8 cellular contexts compared by ENCODE assay signal in the genomic region with DNA sequence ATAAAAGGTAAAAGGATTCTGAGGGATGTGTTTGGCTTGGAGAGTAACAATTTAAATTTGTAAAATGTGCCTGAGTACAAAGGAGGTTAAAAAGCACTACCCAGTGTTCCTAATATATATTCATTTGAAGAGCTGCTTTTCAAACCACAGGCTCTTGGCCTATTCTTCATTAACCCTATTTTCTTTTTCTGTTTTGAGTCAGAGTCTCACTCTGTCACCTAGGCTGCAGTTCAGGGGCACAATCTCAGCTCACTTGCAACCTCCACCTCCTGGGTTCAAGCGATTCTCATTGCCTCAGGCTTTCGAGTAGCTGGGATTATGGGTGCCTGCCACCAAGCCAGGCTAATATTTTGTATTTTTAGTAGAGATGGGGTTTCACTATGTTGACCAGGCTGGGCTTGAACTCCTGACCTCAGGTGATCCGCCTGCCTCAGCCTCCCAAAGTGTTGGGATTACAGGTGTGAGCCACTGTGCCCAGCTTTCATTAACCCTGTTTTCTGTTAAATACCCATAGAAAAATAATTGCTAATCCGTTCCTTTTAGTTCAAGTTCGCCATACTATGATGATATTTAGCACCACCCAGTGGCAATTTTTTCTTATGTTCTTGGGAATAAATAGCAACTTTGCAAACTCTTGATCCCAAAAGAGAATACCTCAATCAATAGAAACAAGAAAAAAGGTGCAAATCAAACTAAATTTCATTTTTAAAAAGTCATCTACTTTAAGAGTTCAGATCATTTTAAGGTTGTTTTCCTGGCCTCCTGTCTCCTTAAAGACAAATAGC. TPM values are rescaled to one million over a fixed set of nuclear protein-coding genes. Genes with fewer than 3 reads are reported as not detected.
DNase-seq lines count a peak whose midpoint lies in the region; ATAC-seq and TF ChIP-seq lines count a peak whose summit lies in the region.

No MANE protein-coding gene starts in this region.

- H3K4me2 ChIP-seq in fibroblast of lung (ENCODE audit: extremely low read depth, insufficient read depth, low read length) = no peak overlapping the region

- H3K9ac ChIP-seq in fibroblast of lung (ENCODE audit: insufficient read depth, low read length) = no peak overlapping the region

- peak; percentile 80 for ATAC-seq in GM19395 (IDR thresholded peaks at IDR 0.05; ENCODE audit: unreplicated experiment)
- peak; percentile 69 for ATAC-seq in HG03460 (IDR thresholded peaks at IDR 0.05; ENCODE audit: unreplicated experiment)

- no peak overlapping the region for H2AFZ ChIP-seq in fibroblast of lung (ENCODE audit: low read length)

- peak in 1 of 2 donors; percentile 26 for TF ChIP-seq CTCF in fibroblast of lung (conservative IDR thresholded peaks at IDR 0.05 in 1 of 2, IDR thresholded peaks at IDR 0.05 in 1 of 2; ENCODE audit: low read depth in 1 of 2, low read length in 2 of 2)
- peak in 1 of 6 experiments; percentile 10 for TF ChIP-seq CTCF in Peyer's patch (IDR thresholded peaks at IDR 0.05)

- H4K20me1 ChIP-seq in fibroblast of lung (ENCODE audit: control insufficient read depth, extremely low read depth, insufficient read depth, low read length) = no peaks in the 10 kb centered on the region

- H3K9me3 ChIP-seq in fibroblast of lung (ENCODE audit: control insufficient read depth, insufficient read depth, low read depth, low read length) (no peaks in the 10 kb centered on the region), Peyer's patch (no peaks in the 10 kb centered on the region)

- H3K27me3 ChIP-seq in fibroblast of lung (ENCODE audit: control insufficient read depth, insufficient read depth, low read length) (no peaks in the 10 kb centered on the region), Peyer's patch (no peaks in the 10 kb centered on the region)

- H3K79me2 ChIP-seq in fibroblast of lung (ENCODE audit: control insufficient read depth, insufficient read depth, low read length) = no peaks in the 10 kb centered on the region

- no peak for TF ChIP-seq POLR2A in Peyer's patch (IDR thresholded peaks at IDR 0.05)

- H3K4me1 ChIP-seq in fibroblast of lung (ENCODE audit: control insufficient read depth, extremely low read depth, insufficient read depth, low read length) (no peaks in the 10 kb centered on the region), Peyer's patch (no peaks in the 10 kb centered on the region)

- H3K4me3 ChIP-seq in fibroblast of lung (replicated peaks in 1 of 4; ENCODE audit: control extremely low read depth in 1 of 4, insufficient read depth in 1 of 4, low read depth in 3 of 4, low read length in 4 of 4) = no peak overlapping the region
- no peak overlapping the region for H3K4me3 ChIP-seq in Peyer's patch

- DNase-seq in ELR (ENCODE audit: low read depth) = peak; percentile 43
- peak; percentile 11 to 57 for DNase-seq in fibroblast of lung (ENCODE audit: low read depth in 2 of 2)
- DNase-seq in T-helper 9 cell = no peak
- DNase-seq in HuH-7 (ENCODE audit: low spot score) = no peak
- DNase-seq in Peyer's patch = no peak
- DNase-seq in AG20443 (ENCODE audit: low spot score) = no peak

- H3K36me3 ChIP-seq in fibroblast of lung (ENCODE audit: control insufficient read depth, insufficient read depth, low read length) (no peaks in the 10 kb centered on the region), Peyer's patch (peaks cover 0 to 4% (median 0%) of the 10 kb centered on the region in 3 donors)

- no peak overlapping the region for H3K27ac ChIP-seq in fibroblast of lung (ENCODE audit: insufficient read depth, low read length)
- no peak overlapping the region for H3K27ac ChIP-seq in Peyer's patch

RNA-seq across cellular contexts. Expression of a gene that starts 30.5 kb away (rescaled TPM):
- 37.8 and 38.0 TPM in 2 replicates for total RNA-seq in fibroblast of lung
- 72.6 and 92.3 TPM in 2 replicates for polyA plus RNA-seq in fibroblast of lung
- polyA plus RNA-seq in fibroblast of lung (2012) = 53.2 and 63.8 TPM in 2 replicates
- polyA minus RNA-seq in fibroblast of lung (ENCODE audit: low replicate concordance) = 0.70 and 3.7 TPM in 2 replicates
- 10 to 100 TPM; 34.7 to 56.2 (median 44.1) TPM for total RNA-seq in Peyer's patch

RNA-seq across cellular contexts. Expression of a gene that starts 31.1 kb away (rescaled TPM):
- total RNA-seq in fibroblast of lung (92.5 and 95.0 TPM in 2 replicates), Peyer's patch (100 to 1,000 TPM in 3 of 4 donors, 10 to 100 TPM in 1; 72.1 to 172 (median 109) TPM)
- polyA plus RNA-seq in fibroblast of lung = 169 TPM in 2 replicates
- polyA plus RNA-seq in fibroblast of lung (2012) = 105 and 121 TPM in 2 replicates
- 65.1 and 87.1 TPM in 2 replicates for polyA minus RNA-seq in fibroblast of lung (ENCODE audit: low replicate concordance)

Comparison
In these comparisons a context has a peak if more than half of its experiments do, and no peak if none do; other contexts are left out.
1. DNase-seq: peak in ELR (single experiment) and fibroblast of lung (2 of 2); none in T-helper 9 cell (single experiment), HuH-7 (single experiment), Peyer's patch (0 of 3) and AG20443 (single experiment).